1 cellular context compared by ENCODE assay signal in the genomic region with DNA sequence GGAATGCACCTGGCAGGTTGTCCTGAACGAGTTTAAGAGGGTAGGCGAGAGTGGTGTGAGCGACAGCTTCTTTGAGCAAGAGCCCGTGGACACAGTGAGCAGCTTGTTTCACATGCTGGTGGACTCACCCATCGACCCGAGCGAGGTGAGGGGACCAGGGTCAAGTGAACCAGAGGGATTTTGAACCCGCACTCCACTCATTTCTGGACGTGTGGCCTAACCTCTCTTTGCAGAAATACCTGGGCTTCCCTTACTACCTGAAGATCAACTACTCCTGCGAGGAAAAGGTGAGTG.
TF ChIP-seq lines count a peak whose summit lies in the region.

No MANE protein-coding gene starts in this region.

TF ChIP-seq in GM12878, 131 proteins besides CTCF, POLR2A, EP300 and RAD21:
- TF ChIP-seq RBBP5 (conservative IDR thresholded peaks at IDR 0.05) (no peak), SUPT20H (IDR thresholded peaks at IDR 0.05; ENCODE audit: borderline replicate concordance, control insufficient read depth, low read depth, low read length) (no peak), RB1 (IDR thresholded peaks at IDR 0.05; ENCODE audit: borderline replicate concordance) (no peak), NR2C2 (IDR thresholded peaks at IDR 0.05; ENCODE audit: borderline replicate concordance, control insufficient read depth, insufficient read length, low read depth) (no peak), ZSCAN29 (IDR thresholded peaks at IDR 0.05) (no peak), NFIC (IDR thresholded peaks at IDR 0.05; ENCODE audit: low read depth, low read length) (no peak), MEF2B (IDR thresholded peaks at IDR 0.05; ENCODE audit: partially characterized antibody, poor library complexity, severe bottlenecking) (no peak), BRCA1 (IDR thresholded peaks at IDR 0.05; ENCODE audit: low read depth, low read length) (no peak), POLR2AphosphoS5 (IDR thresholded peaks at IDR 0.05; ENCODE audit: low read length) (no peak), CBFB (IDR thresholded peaks at IDR 0.05; ENCODE audit: low read depth) (no peak), YY1 (IDR thresholded peaks at IDR 0.05; ENCODE audit: low read depth, low read length) (no peak), FOXK2 (IDR thresholded peaks at IDR 0.05) (no peak), SIN3A (IDR thresholded peaks at IDR 0.05; ENCODE audit: low read depth, low read length) (no peak)
- TF ChIP-seq, protein P1, sequence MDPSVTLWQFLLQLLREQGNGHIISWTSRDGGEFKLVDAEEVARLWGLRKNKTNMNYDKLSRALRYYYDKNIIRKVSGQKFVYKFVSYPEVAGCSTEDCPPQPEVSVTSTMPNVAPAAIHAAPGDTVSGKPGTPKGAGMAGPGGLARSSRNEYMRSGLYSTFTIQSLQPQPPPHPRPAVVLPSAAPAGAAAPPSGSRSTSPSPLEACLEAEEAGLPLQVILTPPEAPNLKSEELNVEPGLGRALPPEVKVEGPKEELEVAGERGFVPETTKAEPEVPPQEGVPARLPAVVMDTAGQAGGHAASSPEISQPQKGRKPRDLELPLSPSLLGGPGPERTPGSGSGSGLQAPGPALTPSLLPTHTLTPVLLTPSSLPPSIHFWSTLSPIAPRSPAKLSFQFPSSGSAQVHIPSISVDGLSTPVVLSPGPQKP (IDR thresholded peaks at IDR 0.05; ENCODE audit: low read depth, low read length): no peak
- TF ChIP-seq, protein P2, sequence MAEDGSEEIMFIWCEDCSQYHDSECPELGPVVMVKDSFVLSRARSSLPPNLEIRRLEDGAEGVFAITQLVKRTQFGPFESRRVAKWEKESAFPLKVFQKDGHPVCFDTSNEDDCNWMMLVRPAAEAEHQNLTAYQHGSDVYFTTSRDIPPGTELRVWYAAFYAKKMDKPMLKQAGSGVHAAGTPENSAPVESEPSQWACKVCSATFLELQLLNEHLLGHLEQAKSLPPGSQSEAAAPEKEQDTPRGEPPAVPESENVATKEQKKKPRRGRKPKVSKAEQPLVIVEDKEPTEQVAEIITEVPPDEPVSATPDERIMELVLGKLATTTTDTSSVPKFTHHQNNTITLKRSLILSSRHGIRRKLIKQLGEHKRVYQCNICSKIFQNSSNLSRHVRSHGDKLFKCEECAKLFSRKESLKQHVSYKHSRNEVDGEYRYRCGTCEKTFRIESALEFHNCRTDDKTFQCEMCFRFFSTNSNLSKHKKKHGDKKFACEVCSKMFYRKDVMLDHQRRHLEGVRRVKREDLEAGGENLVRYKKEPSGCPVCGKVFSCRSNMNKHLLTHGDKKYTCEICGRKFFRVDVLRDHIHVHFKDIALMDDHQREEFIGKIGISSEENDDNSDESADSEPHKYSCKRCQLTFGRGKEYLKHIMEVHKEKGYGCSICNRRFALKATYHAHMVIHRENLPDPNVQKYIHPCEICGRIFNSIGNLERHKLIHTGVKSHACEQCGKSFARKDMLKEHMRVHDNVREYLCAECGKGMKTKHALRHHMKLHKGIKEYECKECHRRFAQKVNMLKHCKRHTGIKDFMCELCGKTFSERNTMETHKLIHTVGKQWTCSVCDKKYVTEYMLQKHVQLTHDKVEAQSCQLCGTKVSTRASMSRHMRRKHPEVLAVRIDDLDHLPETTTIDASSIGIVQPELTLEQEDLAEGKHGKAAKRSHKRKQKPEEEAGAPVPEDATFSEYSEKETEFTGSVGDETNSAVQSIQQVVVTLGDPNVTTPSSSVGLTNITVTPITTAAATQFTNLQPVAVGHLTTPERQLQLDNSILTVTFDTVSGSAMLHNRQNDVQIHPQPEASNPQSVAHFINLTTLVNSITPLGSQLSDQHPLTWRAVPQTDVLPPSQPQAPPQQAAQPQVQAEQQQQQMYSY (CRISPR knock-in tag; IDR thresholded peaks at IDR 0.05): no peak
- TF ChIP-seq, protein P3, sequence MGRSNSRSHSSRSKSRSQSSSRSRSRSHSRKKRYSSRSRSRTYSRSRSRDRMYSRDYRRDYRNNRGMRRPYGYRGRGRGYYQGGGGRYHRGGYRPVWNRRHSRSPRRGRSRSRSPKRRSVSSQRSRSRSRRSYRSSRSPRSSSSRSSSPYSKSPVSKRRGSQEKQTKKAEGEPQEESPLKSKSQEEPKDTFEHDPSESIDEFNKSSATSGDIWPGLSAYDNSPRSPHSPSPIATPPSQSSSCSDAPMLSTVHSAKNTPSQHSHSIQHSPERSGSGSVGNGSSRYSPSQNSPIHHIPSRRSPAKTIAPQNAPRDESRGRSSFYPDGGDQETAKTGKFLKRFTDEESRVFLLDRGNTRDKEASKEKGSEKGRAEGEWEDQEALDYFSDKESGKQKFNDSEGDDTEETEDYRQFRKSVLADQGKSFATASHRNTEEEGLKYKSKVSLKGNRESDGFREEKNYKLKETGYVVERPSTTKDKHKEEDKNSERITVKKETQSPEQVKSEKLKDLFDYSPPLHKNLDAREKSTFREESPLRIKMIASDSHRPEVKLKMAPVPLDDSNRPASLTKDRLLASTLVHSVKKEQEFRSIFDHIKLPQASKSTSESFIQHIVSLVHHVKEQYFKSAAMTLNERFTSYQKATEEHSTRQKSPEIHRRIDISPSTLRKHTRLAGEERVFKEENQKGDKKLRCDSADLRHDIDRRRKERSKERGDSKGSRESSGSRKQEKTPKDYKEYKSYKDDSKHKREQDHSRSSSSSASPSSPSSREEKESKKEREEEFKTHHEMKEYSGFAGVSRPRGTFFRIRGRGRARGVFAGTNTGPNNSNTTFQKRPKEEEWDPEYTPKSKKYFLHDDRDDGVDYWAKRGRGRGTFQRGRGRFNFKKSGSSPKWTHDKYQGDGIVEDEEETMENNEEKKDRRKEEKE (IDR thresholded peaks at IDR 0.05): no peak
- TF ChIP-seq, protein P4, sequence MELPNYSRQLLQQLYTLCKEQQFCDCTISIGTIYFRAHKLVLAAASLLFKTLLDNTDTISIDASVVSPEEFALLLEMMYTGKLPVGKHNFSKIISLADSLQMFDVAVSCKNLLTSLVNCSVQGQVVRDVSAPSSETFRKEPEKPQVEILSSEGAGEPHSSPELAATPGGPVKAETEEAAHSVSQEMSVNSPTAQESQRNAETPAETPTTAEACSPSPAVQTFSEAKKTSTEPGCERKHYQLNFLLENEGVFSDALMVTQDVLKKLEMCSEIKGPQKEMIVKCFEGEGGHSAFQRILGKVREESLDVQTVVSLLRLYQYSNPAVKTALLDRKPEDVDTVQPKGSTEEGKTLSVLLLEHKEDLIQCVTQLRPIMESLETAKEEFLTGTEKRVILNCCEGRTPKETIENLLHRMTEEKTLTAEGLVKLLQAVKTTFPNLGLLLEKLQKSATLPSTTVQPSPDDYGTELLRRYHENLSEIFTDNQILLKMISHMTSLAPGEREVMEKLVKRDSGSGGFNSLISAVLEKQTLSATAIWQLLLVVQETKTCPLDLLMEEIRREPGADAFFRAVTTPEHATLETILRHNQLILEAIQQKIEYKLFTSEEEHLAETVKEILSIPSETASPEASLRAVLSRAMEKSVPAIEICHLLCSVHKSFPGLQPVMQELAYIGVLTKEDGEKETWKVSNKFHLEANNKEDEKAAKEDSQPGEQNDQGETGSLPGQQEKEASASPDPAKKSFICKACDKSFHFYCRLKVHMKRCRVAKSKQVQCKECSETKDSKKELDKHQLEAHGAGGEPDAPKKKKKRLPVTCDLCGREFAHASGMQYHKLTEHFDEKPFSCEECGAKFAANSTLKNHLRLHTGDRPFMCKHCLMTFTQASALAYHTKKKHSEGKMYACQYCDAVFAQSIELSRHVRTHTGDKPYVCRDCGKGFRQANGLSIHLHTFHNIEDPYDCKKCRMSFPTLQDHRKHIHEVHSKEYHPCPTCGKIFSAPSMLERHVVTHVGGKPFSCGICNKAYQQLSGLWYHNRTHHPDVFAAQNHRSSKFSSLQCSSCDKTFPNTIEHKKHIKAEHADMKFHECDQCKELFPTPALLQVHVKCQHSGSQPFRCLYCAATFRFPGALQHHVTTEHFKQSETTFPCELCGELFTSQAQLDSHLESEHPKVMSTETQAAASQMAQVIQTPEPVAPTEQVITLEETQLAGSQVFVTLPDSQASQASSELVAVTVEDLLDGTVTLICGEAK (IDR thresholded peaks at IDR 0.05; ENCODE audit: borderline replicate concordance): no peak
- TF ChIP-seq, protein P5, sequence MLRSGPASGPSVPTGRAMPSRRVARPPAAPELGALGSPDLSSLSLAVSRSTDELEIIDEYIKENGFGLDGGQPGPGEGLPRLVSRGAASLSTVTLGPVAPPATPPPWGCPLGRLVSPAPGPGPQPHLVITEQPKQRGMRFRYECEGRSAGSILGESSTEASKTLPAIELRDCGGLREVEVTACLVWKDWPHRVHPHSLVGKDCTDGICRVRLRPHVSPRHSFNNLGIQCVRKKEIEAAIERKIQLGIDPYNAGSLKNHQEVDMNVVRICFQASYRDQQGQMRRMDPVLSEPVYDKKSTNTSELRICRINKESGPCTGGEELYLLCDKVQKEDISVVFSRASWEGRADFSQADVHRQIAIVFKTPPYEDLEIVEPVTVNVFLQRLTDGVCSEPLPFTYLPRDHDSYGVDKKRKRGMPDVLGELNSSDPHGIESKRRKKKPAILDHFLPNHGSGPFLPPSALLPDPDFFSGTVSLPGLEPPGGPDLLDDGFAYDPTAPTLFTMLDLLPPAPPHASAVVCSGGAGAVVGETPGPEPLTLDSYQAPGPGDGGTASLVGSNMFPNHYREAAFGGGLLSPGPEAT (IDR thresholded peaks at IDR 0.05; ENCODE audit: low read depth): no peak
- TF ChIP-seq, protein P6, sequence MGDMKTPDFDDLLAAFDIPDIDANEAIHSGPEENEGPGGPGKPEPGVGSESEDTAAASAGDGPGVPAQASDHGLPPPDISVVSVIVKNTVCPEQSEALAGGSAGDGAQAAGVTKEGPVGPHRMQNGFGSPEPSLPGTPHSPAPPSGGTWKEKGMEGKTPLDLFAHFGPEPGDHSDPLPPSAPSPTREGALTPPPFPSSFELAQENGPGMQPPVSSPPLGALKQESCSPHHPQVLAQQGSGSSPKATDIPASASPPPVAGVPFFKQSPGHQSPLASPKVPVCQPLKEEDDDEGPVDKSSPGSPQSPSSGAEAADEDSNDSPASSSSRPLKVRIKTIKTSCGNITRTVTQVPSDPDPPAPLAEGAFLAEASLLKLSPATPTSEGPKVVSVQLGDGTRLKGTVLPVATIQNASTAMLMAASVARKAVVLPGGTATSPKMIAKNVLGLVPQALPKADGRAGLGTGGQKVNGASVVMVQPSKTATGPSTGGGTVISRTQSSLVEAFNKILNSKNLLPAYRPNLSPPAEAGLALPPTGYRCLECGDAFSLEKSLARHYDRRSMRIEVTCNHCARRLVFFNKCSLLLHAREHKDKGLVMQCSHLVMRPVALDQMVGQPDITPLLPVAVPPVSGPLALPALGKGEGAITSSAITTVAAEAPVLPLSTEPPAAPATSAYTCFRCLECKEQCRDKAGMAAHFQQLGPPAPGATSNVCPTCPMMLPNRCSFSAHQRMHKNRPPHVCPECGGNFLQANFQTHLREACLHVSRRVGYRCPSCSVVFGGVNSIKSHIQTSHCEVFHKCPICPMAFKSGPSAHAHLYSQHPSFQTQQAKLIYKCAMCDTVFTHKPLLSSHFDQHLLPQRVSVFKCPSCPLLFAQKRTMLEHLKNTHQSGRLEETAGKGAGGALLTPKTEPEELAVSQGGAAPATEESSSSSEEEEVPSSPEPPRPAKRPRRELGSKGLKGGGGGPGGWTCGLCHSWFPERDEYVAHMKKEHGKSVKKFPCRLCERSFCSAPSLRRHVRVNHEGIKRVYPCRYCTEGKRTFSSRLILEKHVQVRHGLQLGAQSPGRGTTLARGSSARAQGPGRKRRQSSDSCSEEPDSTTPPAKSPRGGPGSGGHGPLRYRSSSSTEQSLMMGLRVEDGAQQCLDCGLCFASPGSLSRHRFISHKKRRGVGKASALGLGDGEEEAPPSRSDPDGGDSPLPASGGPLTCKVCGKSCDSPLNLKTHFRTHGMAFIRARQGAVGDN (IDR thresholded peaks at IDR 0.05): no peak
